23 cellular contexts compared by ENCODE assay signal in the genomic region with DNA sequence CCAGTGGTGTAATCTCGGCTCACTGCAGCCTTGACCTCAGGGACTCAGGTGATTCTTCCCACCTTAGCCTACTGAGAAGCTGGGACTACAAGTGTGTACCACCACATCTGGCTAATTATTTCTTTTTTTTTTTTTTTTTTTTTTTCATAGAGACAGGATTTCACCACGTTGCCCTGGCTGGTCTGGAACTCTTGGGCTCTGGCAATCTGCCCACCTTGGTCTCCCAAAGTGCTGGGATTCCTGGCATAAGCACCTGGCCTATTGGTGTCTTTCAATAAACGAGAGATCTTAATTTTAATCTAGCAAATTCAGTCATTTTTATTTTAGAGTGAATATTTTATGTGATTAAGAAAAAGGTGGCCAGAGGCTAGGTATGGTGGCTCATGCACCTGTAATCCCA. TPM values are rescaled to one million over a fixed set of nuclear protein-coding genes. Genes with fewer than 3 reads are reported as not detected.
A peak's percentile ranks its signal among the peaks of the same experiment; 100 is the strongest.
DNase-seq lines count a peak whose midpoint lies in the region; ATAC-seq, FAIRE-seq and TF ChIP-seq lines count a peak whose summit lies in the region.
"Had no signal": no experiment of that assay in that cellular context is flagged by ENCODE, and none has a peak within 500 bp of the region (broad histone marks: within the 10 kb centered on the region; RNA-seq: fewer than 3 reads in every experiment).

No MANE protein-coding gene starts in this region.

- H2AFZ ChIP-seq in HepG2 (ENCODE audit: low read length): no peak overlapping the region
- H2AFZ ChIP-seq: GM23338 had no signal

- TF ChIP-seq RAD21 in HepG2 (CRISPR knock-in tag; IDR thresholded peaks at IDR 0.05): no peak

- peaks cover 6% of the 10 kb centered on the region for H3K36me3 Mint-ChIP-seq in glutamatergic neuron (ENCODE audit: unreplicated experiment)

- intact Hi-C loops in right lobe of liver (cut with DNase I): no loop called here
- intact Hi-C loops in HepG2 (cut with micrococcal nuclease; ENCODE audit: unreplicated experiment): no loop called here
- intact Hi-C loops in posterior vena cava (cut with DNase I): no loop called here

- in situ Hi-C loops in HepG2 (cut with HindIII; ENCODE audit: extremely low pct_ligation_motif_present, low pct_unique_long_range_greater_than_20kb): no loop called here

- WGBS in right lobe of liver (ENCODE audit: insufficient coverage, low coverage, low lambda C conversion rate, missing lambda C conversion rate): 40% methylated on average over 3 of the region's 3 CpGs
- 88% methylated on average over 3 of the region's 3 CpGs for WGBS in HepG2 (ENCODE audit: low lambda C conversion rate)

- H3K9me3 Mint-ChIP-seq in glutamatergic neuron (ENCODE audit: unreplicated experiment): peaks cover 2% of the 10 kb centered on the region
- H3K9me3 Mint-ChIP-seq: CD4-positive, alpha-beta T cell had no signal

- H3K9ac ChIP-seq in HepG2 (ENCODE audit: insufficient read depth, low read depth, low read length): no peak overlapping the region

- TF ChIP-seq POLR2A in right lobe of liver (IDR thresholded peaks at IDR 0.05) (no peak), HepG2 (IDR thresholded peaks at IDR 0.05; ENCODE audit: insufficient read depth in 1 of 2, low read depth in 2 of 2, low read length in 2 of 2) (no peak)

- H4K20me1 ChIP-seq in HepG2 (ENCODE audit: insufficient read depth, low read length): 0 out of 2 replicates have a peak, but pooled peaks cover 4% of the 10 kb centered on the region

- H3K27ac ChIP-seq in right lobe of liver (no peak overlapping the region), HepG2 (ENCODE audit: extremely low read length, insufficient read depth, low read length) (no peak overlapping the region)
- H3K27ac ChIP-seq: 22Rv1, A549, C4-2B, HL-60 had no signal

- POLR2A ChIA-PET in HepG2 (lab: Yijun Ruan, JAX): no interaction called here

- H3K27me3 ChIP-seq in right lobe of liver (no peaks in the 10 kb centered on the region), HepG2 (ENCODE audit: control insufficient read depth in 1 of 2, insufficient read depth in 2 of 2, low read length in 2 of 2) (no peaks in the 10 kb centered on the region)

- TF ChIP-seq CTCF in right lobe of liver (IDR thresholded peaks at IDR 0.05) (no peak), HepG2 (CRISPR knock-in tag; IDR thresholded peaks at IDR 0.05) (no peak), glutamatergic neuron (IDR thresholded peaks at IDR 0.05; ENCODE audit: partially characterized antibody, unreplicated experiment) (no peak)

- no peak overlapping the region for H3K4me3 Mint-ChIP-seq in glutamatergic neuron (ENCODE audit: unreplicated experiment)
- H3K4me3 Mint-ChIP-seq: CD4-positive, alpha-beta T cell; GM23338 had no signal

- H3K27me3 Mint-ChIP-seq in glutamatergic neuron (ENCODE audit: unreplicated experiment): peaks cover 8% of the 10 kb centered on the region
- H3K27me3 Mint-ChIP-seq: CD4-positive, alpha-beta T cell had no signal

- H3K4me1 Mint-ChIP-seq in glutamatergic neuron (ENCODE audit: low read depth, unreplicated experiment): peaks cover 12% of the 10 kb centered on the region

- H3K9me3 ChIP-seq in right lobe of liver (no peaks in the 10 kb centered on the region), HepG2 (ENCODE audit: low read length) (no peaks in the 10 kb centered on the region)
- H3K9me3 ChIP-seq: A549, Caco-2 had no signal

- ATAC-seq in right lobe of liver (peak in 1 of 4 donors; percentile 49), HepG2 (no peak), GM19452 (IDR thresholded peaks at IDR 0.05; ENCODE audit: unreplicated experiment) (no peak)
- ATAC-seq: A549, GM23338 had no signal

- CTCF ChIA-PET in HepG2 (lab: Yijun Ruan, JAX; ENCODE audit: low intra/inter-chr PET ratio, low total read pairs): no interaction called here

- no peaks in the 10 kb centered on the region for H3K79me2 ChIP-seq in HepG2 (ENCODE audit: insufficient read depth, low read length)

- FAIRE-seq in HepG2 (lab: Jason Lieb, UNC): no peak
- FAIRE-seq: A549, D721Med, G401.6, GM12891, GM19239, H54 had no signal

- H3K4me3 ChIP-seq in right lobe of liver: no peak overlapping the region
- H3K4me3 ChIP-seq in HepG2 (replicated peaks in 1 of 3; ENCODE audit: insufficient read depth in 1 of 3, low read depth in 2 of 3, low read length in 3 of 3): no peak overlapping the region
- H3K4me3 ChIP-seq: A549, GM23338 had no signal

- DNase-seq in NCI-H1105 treated with DMSO at 0.1 percent for 48 hours (lab: John Stamatoyannopoulos, UW) (peak; percentile 18), NCI-H1105 (lab: John Stamatoyannopoulos, UW) (no peak), right lobe of liver (peak; percentile 38 to 68 (median 60)), HepG2 (ENCODE audit: low spot score) (no peak), posterior vena cava (ENCODE audit: low spot score) (peak; percentile 11), glutamatergic neuron (no peak)
- DNase-seq: AML-193; Caco-2; CD4-positive, alpha-beta T cell; HCEC 1CT had no signal

- no peak overlapping the region for H3K27ac Mint-ChIP-seq in glutamatergic neuron (ENCODE audit: unreplicated experiment)
- H3K27ac Mint-ChIP-seq: CD4-positive, alpha-beta T cell; GM23338 had no signal

- H3K4me2 ChIP-seq in HepG2 (ENCODE audit: low read depth, low read length): no peak overlapping the region
- H3K4me2 ChIP-seq: A549, GM23338 had no signal

- no TSS peak for BruUV-seq in HepG2 (replicated peaks; lab: Mats Ljungman, UMichigan)

- H3K4me1 ChIP-seq in right lobe of liver (peaks cover 0 to 6% (median 1%) of the 10 kb centered on the region in 4 donors), HepG2 (ENCODE audit: insufficient read depth, low read length) (peaks cover 6% of the 10 kb centered on the region)
- H3K4me1 ChIP-seq: Caco-2 had no signal

- H3K36me3 ChIP-seq in right lobe of liver: peaks cover 0 to 5% (median 0%) of the 10 kb centered on the region in 4 donors
- H3K36me3 ChIP-seq in HepG2 (replicated peaks in 1 of 2; ENCODE audit: control insufficient read depth in 1 of 2, insufficient read depth in 2 of 2, low read length in 2 of 2): peaks cover 1 to 22% of the 10 kb centered on the region in 2 experiments; a peak in 4 of 5 replicates

- TF ChIP-seq EP300 in HepG2 (IDR thresholded peaks at IDR 0.05; ENCODE audit: low read depth in 2 of 2, low read length in 2 of 2): no peak
- TF ChIP-seq EP300 in HepG2 (CRISPR knock-in tag; IDR thresholded peaks at IDR 0.05; ENCODE audit: borderline replicate concordance): no peak

TF ChIP-seq in HepG2, 621 proteins besides CTCF, POLR2A, EP300 and RAD21 (continues in another document):
- TF ChIP-seq NCOA5 (CRISPR knock-in tag; IDR thresholded peaks at IDR 0.05) (no peak), ZNF761 (CRISPR knock-in tag; conservative IDR thresholded peaks at IDR 0.05) (no peak)

RNA-seq across cellular contexts. Expression of gene DGCR2, which starts 40.1 kb away (rescaled TPM):
- 10 to 100 TPM; 19.8 to 31.7 (median 24.7) TPM for total RNA-seq in right lobe of liver
- 13.1 and 35.3 TPM in 2 replicates for total RNA-seq in HepG2 (2016; rRNA removed; fragmentation: Illumina TruSeq; extraction: Trizol)
- 3.2 and 3.3 TPM in 2 replicates for total RNA-seq in HepG2 (2016; cell fraction: cytosol; rRNA removed; fragmentation: Illumina TruSeq; extraction: Trizol; ENCODE audit: low read depth)
- 11.4 and 34.3 TPM in 2 replicates for total RNA-seq in HepG2 (2016; cell fraction: insoluble cytoplasmic fraction; rRNA removed; fragmentation: Illumina TruSeq; extraction: Trizol)
- total RNA-seq in HepG2 (2016; cell fraction: membrane; rRNA removed; fragmentation: Illumina TruSeq; extraction: Trizol): 7.2 and 7.5 TPM in 2 replicates
- total RNA-seq in HepG2 (2016; cell fraction: nucleus; rRNA removed; fragmentation: Illumina TruSeq; extraction: Trizol): 34.8 and 37.6 TPM in 2 replicates
- polyA plus RNA-seq in HepG2 (2011; rRNA removed): 23.1 and 27.6 TPM in 2 replicates
- 25.5 and 27.7 TPM in 2 replicates for polyA plus RNA-seq in HepG2 (2011; cell fraction: cytosol; rRNA removed)
- 29.9 and 34.4 TPM in 2 replicates for polyA plus RNA-seq in HepG2 (2011; cell fraction: nucleus; rRNA removed)
- polyA plus RNA-seq in HepG2 (2012): 25.6 and 27.4 TPM in 2 replicates
- 1.5 TPM in 2 replicates for polyA plus RNA-seq in HepG2 (2016; cell fraction: cytosol; fragmentation: Illumina TruSeq; extraction: Trizol; ENCODE audit: low read depth)
- polyA plus RNA-seq in HepG2 (2016; cell fraction: insoluble cytoplasmic fraction; fragmentation: Illumina TruSeq; extraction: Trizol; ENCODE audit: low read depth): 10.5 and 13.9 TPM in 2 replicates
- polyA plus RNA-seq in HepG2 (2016; cell fraction: membrane; fragmentation: Illumina TruSeq; extraction: Trizol; ENCODE audit: low read depth): 3.2 and 3.5 TPM in 2 replicates
- polyA plus RNA-seq in HepG2 (2016; cell fraction: nucleus; fragmentation: Illumina TruSeq; extraction: Trizol; ENCODE audit: insufficient read depth, low read depth): 46.9 and 47.1 TPM in 2 replicates
- polyA minus RNA-seq in HepG2 (2011; rRNA and poly(A)+ RNA removed; ENCODE audit: low replicate concordance): 21.9 and 57.1 TPM in 2 replicates
- 20.8 and 23.5 TPM in 2 replicates for polyA minus RNA-seq in HepG2 (2011; cell fraction: cytosol; rRNA and poly(A)+ RNA removed)
- 18.0 and 21.3 TPM in 2 replicates for polyA minus RNA-seq in HepG2 (2011; cell fraction: nucleus; rRNA and poly(A)+ RNA removed)
- total RNA-seq in posterior vena cava: 10 to 100 TPM; 28.3 to 35.2 TPM
- total RNA-seq in glutamatergic neuron (ENCODE audit: unreplicated experiment): 68.7 TPM

RNA-seq across cellular contexts. Expression of gene TSSK2, which starts 49.0 kb away (rescaled TPM):
- not detected for total RNA-seq in right lobe of liver
- not detected in 2 replicates for total RNA-seq in HepG2 (2016; rRNA removed; fragmentation: Illumina TruSeq; extraction: Trizol)
- total RNA-seq in HepG2 (2016; cell fraction: cytosol; rRNA removed; fragmentation: Illumina TruSeq; extraction: Trizol; ENCODE audit: low read depth): not detected in 2 replicates
- total RNA-seq in HepG2 (2016; cell fraction: insoluble cytoplasmic fraction; rRNA removed; fragmentation: Illumina TruSeq; extraction: Trizol): not detected in 2 replicates
- not detected in 2 replicates for total RNA-seq in HepG2 (2016; cell fraction: membrane; rRNA removed; fragmentation: Illumina TruSeq; extraction: Trizol)
- not detected in 2 replicates for total RNA-seq in HepG2 (2016; cell fraction: nucleus; rRNA removed; fragmentation: Illumina TruSeq; extraction: Trizol)
- polyA plus RNA-seq in HepG2 (2011; rRNA removed): not detected in 2 replicates
- polyA plus RNA-seq in HepG2 (2011; cell fraction: cytosol; rRNA removed): not detected in 2 replicates
- not detected in 2 replicates for polyA plus RNA-seq in HepG2 (2011; cell fraction: nucleus; rRNA removed)
- polyA plus RNA-seq in HepG2 (2012): not detected in 2 replicates
- not detected in 2 replicates for polyA plus RNA-seq in HepG2 (2016; cell fraction: cytosol; fragmentation: Illumina TruSeq; extraction: Trizol; ENCODE audit: low read depth)
- not detected in 2 replicates for polyA plus RNA-seq in HepG2 (2016; cell fraction: insoluble cytoplasmic fraction; fragmentation: Illumina TruSeq; extraction: Trizol; ENCODE audit: low read depth)
- not detected in 2 replicates for polyA plus RNA-seq in HepG2 (2016; cell fraction: membrane; fragmentation: Illumina TruSeq; extraction: Trizol; ENCODE audit: low read depth)
- polyA plus RNA-seq in HepG2 (2016; cell fraction: nucleus; fragmentation: Illumina TruSeq; extraction: Trizol; ENCODE audit: insufficient read depth, low read depth): not detected in 2 replicates
- not detected in 2 replicates for polyA minus RNA-seq in HepG2 (2011; rRNA and poly(A)+ RNA removed; ENCODE audit: low replicate concordance)
- polyA minus RNA-seq in HepG2 (2011; cell fraction: cytosol; rRNA and poly(A)+ RNA removed): not detected in 2 replicates
- polyA minus RNA-seq in HepG2 (2011; cell fraction: nucleus; rRNA and poly(A)+ RNA removed): not detected in 2 replicates
- total RNA-seq in posterior vena cava: not detected
- not detected for total RNA-seq in glutamatergic neuron (ENCODE audit: unreplicated experiment)
- total RNA-seq: Caco-2, GM23338, HT1080 had no signal
- polyA plus RNA-seq: A549, BJ, GM23338 had no signal

Comparison
In these comparisons a context has a peak if more than half of its experiments do, and no peak if none do; other contexts are left out.
1. DNase-seq: peak in NCI-H1105 treated with DMSO at 0.1 percent for 48 hours (single experiment), right lobe of liver (3 of 3) and posterior vena cava (single experiment); none in NCI-H1105 (single experiment), HepG2 (single experiment) and glutamatergic neuron (single experiment).